Comparison of ENCODE assay signal across 25 cellular contexts in genomic region chr14:59370158-59370557, GRCh38.
DNase-seq lines count a peak whose midpoint lies in the region; ATAC-seq, FAIRE-seq and TF ChIP-seq lines count a peak whose summit lies in the region.
"Had no signal": no experiment of that assay in that cellular context is flagged by ENCODE, and none has a peak within 500 bp of the region (broad histone marks: within the 10 kb centered on the region; RNA-seq: fewer than 3 reads in every experiment).

No MANE protein-coding gene starts in this region.

- POLR2A ChIA-PET in HepG2 (lab: Yijun Ruan, JAX): no interaction called here
- POLR2A ChIA-PET in Panc1 (lab: Charles Lee): no interaction called here

- no peak overlapping the region for H3K4me2 ChIP-seq in HepG2 (ENCODE audit: low read depth, low read length)
- H3K4me2 ChIP-seq: BLaER1 had no signal

- no peak for TF ChIP-seq RAD21 in HepG2 (CRISPR knock-in tag; IDR thresholded peaks at IDR 0.05)

- TF ChIP-seq POLR2A in HepG2 (IDR thresholded peaks at IDR 0.05; ENCODE audit: insufficient read depth in 1 of 2, low read depth in 2 of 2, low read length in 2 of 2) (no peak), right lobe of liver (IDR thresholded peaks at IDR 0.05) (no peak)

- ATAC-seq in HepG2: no peak
- ATAC-seq in right lobe of liver: no peak
- ATAC-seq in Panc1: no peak
- ATAC-seq: GM12878 had no signal

- no peak overlapping the region for H2AFZ ChIP-seq in HepG2 (ENCODE audit: low read length)

- no peak overlapping the region for H3K9ac ChIP-seq in HepG2 (ENCODE audit: insufficient read depth, low read depth, low read length)
- H3K9ac ChIP-seq: BLaER1 had no signal

- no TSS peak for BruUV-seq in HepG2 (replicated peaks; lab: Mats Ljungman, UMichigan)
- BruUV-seq in Panc1 (replicated peaks; lab: Mats Ljungman, UMichigan): TSS peak; percentile 54

- peaks cover 9% of the 10 kb centered on the region for H3K4me1 ChIP-seq in HepG2 (ENCODE audit: insufficient read depth, low read length)
- H3K4me1 ChIP-seq in right lobe of liver: no peaks in the 10 kb centered on the region
- H3K4me1 ChIP-seq in Panc1 (ENCODE audit: control insufficient read depth, insufficient read depth, low read length): no peaks in the 10 kb centered on the region
- H3K4me1 ChIP-seq: BE2C, BLaER1 had no signal

- CTCF ChIA-PET in HepG2 (lab: Yijun Ruan, JAX; ENCODE audit: low intra/inter-chr PET ratio, low total read pairs): no interaction called here
- CTCF ChIA-PET in Panc1 (lab: Charles Lee): interaction anchor here (1.1 kb wide), 1 partner anchor 137 kb away, joined by 4 read pairs; no protein-coding TSS in a partner anchor

- WGBS in HepG2 (ENCODE audit: low lambda C conversion rate): 97% methylated on average over 2 of the region's 2 CpGs
- WGBS in right lobe of liver (ENCODE audit: insufficient coverage, low coverage, low lambda C conversion rate, missing lambda C conversion rate): 68% methylated on average over 2 of the region's 2 CpGs

- H4K20me1 ChIP-seq in HepG2 (ENCODE audit: insufficient read depth, low read length): no peaks in the 10 kb centered on the region
- H4K20me1 ChIP-seq: BLaER1 had no signal

- DNase-seq in HepG2 (ENCODE audit: low spot score) (no peak), right lobe of liver (no peak), Panc1 (ENCODE audit: low read depth, low spot score) (no peak), inferior parietal cortex (ENCODE audit: extremely low spot score) (peak; percentile 34), activated T-cell treated with anti-CD3 and anti-CD28 coated beads for 4 hours (no peak), MV-4-11 (lab: John Stamatoyannopoulos, UW) (no peak)
- DNase-seq: 8988T; ACHN; BE2C; C1 segment of cervical spinal cord; CD4-positive, alpha-beta memory T cell; CD4-positive, CD25-positive, alpha-beta regulatory T cell; CD8-positive, alpha-beta memory T cell; COR-L47; DMS 273 treated with DMSO at 0.1 percent for 48 hours; DMS153; DMS53; DMS79; DND-41; EL; GDM1 had no signal

- in situ Hi-C loops in HepG2 (cut with HindIII; ENCODE audit: extremely low pct_ligation_motif_present, low pct_unique_long_range_greater_than_20kb) (no loop called here), Panc1 (cut with HindIII; ENCODE audit: low pct_unique_long_range_greater_than_20kb, low sequenced_read_pairs) (no loop called here)

- H3K4me3 ChIP-seq in HepG2 (replicated peaks in 1 of 3; ENCODE audit: insufficient read depth in 1 of 3, low read depth in 2 of 3, low read length in 3 of 3) (no peak overlapping the region), right lobe of liver (no peak overlapping the region), Panc1 (ENCODE audit: low read depth in 2 of 2, low read length in 2 of 2) (no peak overlapping the region)
- H3K4me3 ChIP-seq: BLaER1, GM12878 had no signal

- intact Hi-C loops in HepG2 (cut with micrococcal nuclease; ENCODE audit: unreplicated experiment): no loop called here
- intact Hi-C loops in right lobe of liver (cut with DNase I): no loop called here
- intact Hi-C loops in Panc1 (cut with micrococcal nuclease; ENCODE audit: unreplicated experiment): no loop called here

- H3K27me3 ChIP-seq in HepG2 (ENCODE audit: control insufficient read depth in 1 of 2, insufficient read depth in 2 of 2, low read length in 2 of 2) (no peaks in the 10 kb centered on the region), right lobe of liver (no peaks in the 10 kb centered on the region), Panc1 (ENCODE audit: control insufficient read depth, insufficient read depth, low read length) (no peaks in the 10 kb centered on the region)
- H3K27me3 ChIP-seq: BE2C, BLaER1 had no signal

- no peak for TF ChIP-seq EP300 in HepG2 (IDR thresholded peaks at IDR 0.05; ENCODE audit: low read depth in 2 of 2, low read length in 2 of 2)
- TF ChIP-seq EP300 in HepG2 (CRISPR knock-in tag; IDR thresholded peaks at IDR 0.05; ENCODE audit: borderline replicate concordance): no peak

- TF ChIP-seq CTCF in HepG2 (CRISPR knock-in tag; IDR thresholded peaks at IDR 0.05) (no peak), right lobe of liver (IDR thresholded peaks at IDR 0.05) (no peak), Panc1 (IDR thresholded peaks at IDR 0.05) (no peak)

- no peak overlapping the region for H3K27ac ChIP-seq in HepG2 (ENCODE audit: extremely low read length, insufficient read depth, low read length)
- H3K27ac ChIP-seq in right lobe of liver: no peak overlapping the region
- no peak overlapping the region for H3K27ac ChIP-seq in Panc1 (ENCODE audit: low read length)
- H3K27ac ChIP-seq: BLaER1 had no signal

- no peaks in the 10 kb centered on the region for H3K9me3 ChIP-seq in HepG2 (ENCODE audit: low read length)
- H3K9me3 ChIP-seq in right lobe of liver: no peaks in the 10 kb centered on the region
- H3K9me3 ChIP-seq in Panc1 (ENCODE audit: control insufficient read depth, insufficient read depth, low read depth, low read length): no peaks in the 10 kb centered on the region
- H3K9me3 ChIP-seq: BE2C, BLaER1 had no signal

- H3K79me2 ChIP-seq in HepG2 (ENCODE audit: insufficient read depth, low read length): no peaks in the 10 kb centered on the region

- H3K36me3 ChIP-seq in HepG2 (replicated peaks in 1 of 2; ENCODE audit: control insufficient read depth in 1 of 2, insufficient read depth in 2 of 2, low read length in 2 of 2): peaks cover 4 to 14% of the 10 kb centered on the region in 2 experiments; a peak in 2 of 5 replicates
- peaks cover 0 to 15% (median 6%) of the 10 kb centered on the region in 4 donors for H3K36me3 ChIP-seq in right lobe of liver
- no peaks in the 10 kb centered on the region; the same call in 1 of the 2 replicates for H3K36me3 ChIP-seq in Panc1 (ENCODE audit: control insufficient read depth, insufficient read depth, low read length)
- H3K36me3 ChIP-seq: BE2C had no signal

- no peak for FAIRE-seq in HepG2 (lab: Jason Lieb, UNC)
- FAIRE-seq: GM12878, GM12892, GM18507 had no signal

TF ChIP-seq in HepG2, 621 proteins besides CTCF, POLR2A, EP300 and RAD21:
- TF ChIP-seq TBX3 (IDR thresholded peaks at IDR 0.05; ENCODE audit: borderline replicate concordance) (no peak), KDM5B (CRISPR knock-in tag; IDR thresholded peaks at IDR 0.05; ENCODE audit: borderline replicate concordance) (no peak), ZBTB26 (CRISPR knock-in tag; IDR thresholded peaks at IDR 0.05; ENCODE audit: borderline replicate concordance) (no peak), IRF2 (CRISPR knock-in tag; IDR thresholded peaks at IDR 0.05) (no peak), SKI (IDR thresholded peaks at IDR 0.05; ENCODE audit: partially characterized antibody) (no peak), ZKSCAN1 (IDR thresholded peaks at IDR 0.05; ENCODE audit: low read length) (peak; percentile 84), GATAD2A (CRISPR knock-in tag; IDR thresholded peaks at IDR 0.05) (no peak), GLI4 (CRISPR knock-in tag; IDR thresholded peaks at IDR 0.05; ENCODE audit: borderline replicate concordance) (no peak)
